ENCODE assay signal across 5 cellular contexts in the genomic region with DNA sequence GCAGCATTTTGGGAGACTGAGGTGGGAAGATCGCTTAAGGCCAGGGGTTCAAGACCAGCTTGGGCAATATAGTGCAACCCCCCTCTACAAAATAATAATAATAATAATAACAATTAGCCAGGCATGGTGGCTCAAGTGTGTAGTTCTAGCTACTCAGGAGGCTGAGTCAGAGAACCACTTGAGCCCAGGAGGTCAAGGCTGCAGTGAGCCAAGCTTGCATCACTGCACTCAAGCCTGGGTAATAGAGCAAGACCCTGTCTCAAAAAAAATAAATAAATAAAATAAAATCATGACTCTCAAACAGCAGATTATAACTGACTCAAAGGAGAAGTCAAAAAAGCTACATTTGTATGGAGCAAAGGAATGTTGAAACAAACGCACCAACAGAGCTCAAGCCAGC. TPM values are rescaled to one million over a fixed set of nuclear protein-coding genes. Genes with fewer than 3 reads are reported as not detected.
"Had no signal": no experiment of that assay in that cellular context is flagged by ENCODE, and none has a peak within 500 bp of the region (broad histone marks: within the 10 kb centered on the region; RNA-seq: fewer than 3 reads in every experiment).

No MANE protein-coding gene starts in this region.

RNA-seq across cellular contexts. Expression of a gene that starts 31.8 kb away (rescaled TPM):
- total RNA-seq: subcutaneous adipose tissue, tibial nerve, upper lobe of left lung, upper lobe of right lung, vagina had no signal
